Comparison of ENCODE assay signal across 20 cellular contexts in the genomic region with DNA sequence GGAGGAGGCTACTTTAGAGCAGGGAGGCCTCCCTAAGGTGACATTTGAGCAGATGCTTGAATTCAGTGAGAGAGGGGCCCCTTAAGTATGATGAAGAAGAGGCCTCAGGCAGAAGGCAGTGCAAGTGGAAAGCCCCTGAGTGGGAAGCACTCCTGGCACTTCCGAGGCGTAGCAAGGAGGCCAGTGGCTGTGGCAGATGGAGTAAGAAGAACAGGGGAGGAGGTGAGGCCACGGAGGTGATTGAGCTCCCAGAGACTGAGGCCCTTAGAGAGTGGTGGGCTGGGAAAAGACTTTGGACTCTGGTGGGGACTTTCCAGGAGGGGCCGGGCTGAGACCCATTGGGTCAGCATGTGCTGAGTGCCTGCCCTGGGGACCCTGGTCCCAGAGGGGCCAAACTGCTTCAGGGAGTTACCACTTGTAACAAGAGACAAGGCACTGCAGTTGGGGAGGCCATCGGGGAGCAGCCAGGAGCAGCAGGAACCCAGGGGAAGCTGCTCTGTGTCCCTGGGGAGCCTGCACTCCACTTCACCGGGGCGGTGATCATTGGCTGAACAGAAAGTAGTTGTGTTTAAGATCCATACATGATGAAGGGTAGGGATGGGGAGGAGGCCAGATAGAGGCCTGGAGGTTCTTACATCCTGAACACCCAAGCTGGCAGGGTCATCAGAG. TPM values are rescaled to one million over a fixed set of nuclear protein-coding genes. Genes with fewer than 3 reads are reported as not detected.
DNase-seq lines count a peak whose midpoint lies in the region; FAIRE-seq and TF ChIP-seq lines count a peak whose summit lies in the region.
"Had no signal": no experiment of that assay in that cellular context is flagged by ENCODE, and none has a peak within 500 bp of the region (broad histone marks: within the 10 kb centered on the region; RNA-seq: fewer than 3 reads in every experiment).

No MANE protein-coding gene starts in this region.

- H3K27ac Mint-ChIP-seq in activated CD4-positive, alpha-beta T cell treated with anti-CD3 and anti-CD28 coated beads, Interleukin-2, amount 10 ng/mL, durations not matched to agents 24 days and 14 days = peak overlapping the region; percentile 31
- peak overlapping the region; percentile 76 for H3K27ac Mint-ChIP-seq in neural progenitor cell

- H3K27me3 ChIP-seq in OCI-LY1 (ENCODE audit: insufficient read depth, low read length) = no peaks in the 10 kb centered on the region
- H3K27me3 ChIP-seq in neural progenitor cell = no peaks in the 10 kb centered on the region
- H3K27me3 ChIP-seq: foreskin keratinocyte, Peyer's patch, testis had no signal

- H4K20me1 ChIP-seq in OCI-LY1 (ENCODE audit: insufficient read depth, low read length) (no peaks in the 10 kb centered on the region), neural progenitor cell (ENCODE audit: low read depth) (no peaks in the 10 kb centered on the region)

- H3K4me3 ChIP-seq in OCI-LY1 (ENCODE audit: low read depth, low read length, poor library complexity, severe bottlenecking) (no peak overlapping the region), neural progenitor cell (no peak overlapping the region)
- H3K4me3 ChIP-seq: Peyer's patch, testis had no signal

- H3K4me1 Mint-ChIP-seq in activated CD4-positive, alpha-beta T cell treated with anti-CD3 and anti-CD28 coated beads, Interleukin-2, amount 10 ng/mL, durations not matched to agents 24 days and 14 days = peaks cover 32% of the 10 kb centered on the region
- H3K4me1 Mint-ChIP-seq in neural progenitor cell = peaks cover 59% of the 10 kb centered on the region

- H3F3A ChIP-seq in OCI-LY1 (ENCODE audit: insufficient read depth, low read length) (no peaks in the 10 kb centered on the region), neural progenitor cell (ENCODE audit: low read depth) (peaks cover 20% of the 10 kb centered on the region)

- intact Hi-C loops in activated CD4-positive, alpha-beta T cell treated with anti-CD3 and anti-CD28 coated beads, Interleukin-2, amount 10 ng/mL, durations not matched to agents 24 days and 14 days (cut with micrococcal nuclease) = no loop called here

- peak; percentile 28 for TF ChIP-seq POLR2A in GM15510 (IDR thresholded peaks at IDR 0.05; ENCODE audit: borderline replicate concordance, extremely low read depth, insufficient read length)

- H3K79me2 ChIP-seq in OCI-LY1 (ENCODE audit: insufficient read depth, low read length) (peaks cover 10% of the 10 kb centered on the region), neural progenitor cell (ENCODE audit: low read depth) (peaks cover 15% of the 10 kb centered on the region)

- TF ChIP-seq CTCF in OCI-LY1 (IDR thresholded peaks at IDR 0.05; ENCODE audit: low read length) (no peak), neural progenitor cell (IDR thresholded peaks at IDR 0.05) (no peak)

- no peak for FAIRE-seq in RCC 7860 (lab: Jason Lieb, UNC)

- H3K9me3 ChIP-seq in OCI-LY1 (ENCODE audit: low read length) (no peaks in the 10 kb centered on the region), neural progenitor cell (ENCODE audit: low read depth) (no peaks in the 10 kb centered on the region)
- H3K9me3 ChIP-seq: Peyer's patch, testis had no signal

- H3K27ac ChIP-seq in OCI-LY1 (ENCODE audit: low read depth, low read length, poor library complexity, severe bottlenecking) = no peak overlapping the region
- no peak overlapping the region for H3K27ac ChIP-seq in neural progenitor cell
- H3K27ac ChIP-seq: foreskin keratinocyte, HL-60, Peyer's patch, testis, VCaP had no signal

- H3K27me3 Mint-ChIP-seq in activated CD4-positive, alpha-beta T cell treated with anti-CD3 and anti-CD28 coated beads, Interleukin-2, amount 10 ng/mL, durations not matched to agents 24 days and 14 days = no peaks in the 10 kb centered on the region
- peaks cover 2% of the 10 kb centered on the region for H3K27me3 Mint-ChIP-seq in neural progenitor cell (ENCODE audit: insufficient read depth, low read depth)

- H3K4me3 Mint-ChIP-seq in activated CD4-positive, alpha-beta T cell treated with anti-CD3 and anti-CD28 coated beads, Interleukin-2, amount 10 ng/mL, durations not matched to agents 24 days and 14 days = no peak overlapping the region
- H3K4me3 Mint-ChIP-seq in neural progenitor cell = no peak overlapping the region

- H3K9ac ChIP-seq in OCI-LY1 (ENCODE audit: low read length) = no peak overlapping the region; the same call in 1 of the 2 replicates
- no peak overlapping the region for H3K9ac ChIP-seq in neural progenitor cell

- H3K36me3 Mint-ChIP-seq in activated CD4-positive, alpha-beta T cell treated with anti-CD3 and anti-CD28 coated beads, Interleukin-2, amount 10 ng/mL, durations not matched to agents 24 days and 14 days (ENCODE audit: low read depth) = peaks cover 11% of the 10 kb centered on the region
- H3K36me3 Mint-ChIP-seq in neural progenitor cell = peaks cover 5% of the 10 kb centered on the region

- H3K9me2 ChIP-seq in OCI-LY1 (ENCODE audit: low read depth, low read length) = no peaks in the 10 kb centered on the region

- H3K4me1 ChIP-seq in OCI-LY1 (ENCODE audit: insufficient read depth, low read length, severe bottlenecking) (peaks cover 44% of the 10 kb centered on the region), neural progenitor cell (peaks cover 25% of the 10 kb centered on the region)
- H3K4me1 ChIP-seq: foreskin keratinocyte had no signal

- H2AFZ ChIP-seq in OCI-LY1 (ENCODE audit: low read length) = no peak overlapping the region
- H2AFZ ChIP-seq in neural progenitor cell (replicated peaks) = no peak overlapping the region

- H3K4me2 ChIP-seq in OCI-LY1 (ENCODE audit: low read length) (peak overlapping the region; percentile 12; the same call in 1 of the 2 replicates), neural progenitor cell (no peak overlapping the region)

- peaks cover 14% of the 10 kb centered on the region for H3K36me3 ChIP-seq in OCI-LY1 (ENCODE audit: insufficient read depth, low read length)
- H3K36me3 ChIP-seq in neural progenitor cell = no peaks in the 10 kb centered on the region
- H3K36me3 ChIP-seq: Peyer's patch had no signal

- DNase-seq in activated CD4-positive, alpha-beta T cell treated with anti-CD3 and anti-CD28 coated beads, Interleukin-2, amount 10 ng/mL, durations not matched to agents 24 days and 14 days = no peak
- no peak for DNase-seq in activated CD4-positive, alpha-beta T cell treated with anti-CD3 and anti-CD28 coated beads for 4 hours
- no peak for DNase-seq in neural progenitor cell (ENCODE audit: low spot score)
- no peak for DNase-seq in DMS53 treated with DMSO at 0.1 percent for 48 hours (lab: John Stamatoyannopoulos, UW; ENCODE audit: unreplicated experiment)
- DNase-seq in NCI-H1105 (lab: John Stamatoyannopoulos, UW) = no peak
- DNase-seq in RCC 7860 (ENCODE audit: low spot score) = no peak
- DNase-seq: ACHN; foreskin keratinocyte; GF-D8; HCEC 1CT; NCI-H146; NCI-H69; Peyer's patch; stimulated activated CD4-positive, alpha-beta T cell treated with anti-CD3 and anti-CD28 coated beads, Interleukin-15, amount 100 ng/mL, for 24 hours; SW 1271; testis had no signal

- H3K9me3 Mint-ChIP-seq in activated CD4-positive, alpha-beta T cell treated with anti-CD3 and anti-CD28 coated beads, Interleukin-2, amount 10 ng/mL, durations not matched to agents 24 days and 14 days = no peaks in the 10 kb centered on the region
- H3K9me3 Mint-ChIP-seq in neural progenitor cell = no peaks in the 10 kb centered on the region

RNA-seq across cellular contexts. Expression of a gene that starts 2.5 kb away (rescaled TPM):
- total RNA-seq in activated CD4-positive, alpha-beta T cell treated with anti-CD3 and anti-CD28 coated beads, Interleukin-2, amount 10 ng/mL, durations not matched to agents 24 days and 14 days = 86.9 and 88.6 TPM in 2 replicates
- 20.2 and 45.3 TPM in 2 replicates for total RNA-seq in neural progenitor cell (ENCODE audit: low replicate concordance)

RNA-seq across cellular contexts. Expression of a gene that starts 19.8 kb away (rescaled TPM):
- 5.7 and 6.8 TPM in 2 replicates for total RNA-seq in activated CD4-positive, alpha-beta T cell treated with anti-CD3 and anti-CD28 coated beads, Interleukin-2, amount 10 ng/mL, durations not matched to agents 24 days and 14 days
- total RNA-seq in neural progenitor cell (ENCODE audit: low replicate concordance) = 12.8 and 20.5 TPM in 2 replicates
- total RNA-seq: Peyer's patch had no signal

RNA-seq across cellular contexts. Expression of a gene that starts 22.8 kb away (rescaled TPM):
- 3.4 TPM in 2 replicates for total RNA-seq in activated CD4-positive, alpha-beta T cell treated with anti-CD3 and anti-CD28 coated beads, Interleukin-2, amount 10 ng/mL, durations not matched to agents 24 days and 14 days
- total RNA-seq in neural progenitor cell (ENCODE audit: low replicate concordance) = 2.2 and 2.7 TPM in 2 replicates

RNA-seq across cellular contexts. Expression of a gene that starts 34.6 kb away (rescaled TPM):
- total RNA-seq in activated CD4-positive, alpha-beta T cell treated with anti-CD3 and anti-CD28 coated beads, Interleukin-2, amount 10 ng/mL, durations not matched to agents 24 days and 14 days = 5.3 and 5.7 TPM in 2 replicates
- total RNA-seq in neural progenitor cell (ENCODE audit: low replicate concordance) = not detected in 2 replicates
- total RNA-seq: foreskin keratinocyte, Peyer's patch had no signal
